In the genomic region with DNA sequence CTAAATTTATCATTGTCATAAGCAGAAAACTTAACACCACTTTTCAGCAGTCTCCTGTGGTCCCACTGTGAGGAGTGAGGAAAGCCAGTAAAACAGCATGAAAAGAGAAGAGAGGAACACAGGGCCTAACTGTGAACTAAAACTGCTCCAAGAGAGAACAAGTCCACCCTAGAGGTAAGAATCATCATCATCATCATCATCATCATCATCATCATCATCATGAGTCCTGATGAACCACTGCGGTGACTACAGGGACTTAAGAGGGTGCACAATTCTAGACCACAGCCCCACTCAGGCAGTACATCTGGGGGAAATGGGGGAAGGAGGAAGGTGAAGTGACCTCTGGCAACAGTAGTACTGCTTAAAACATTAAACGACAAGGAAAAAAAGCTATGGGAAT, we compare ENCODE assay signal across 30 cellular contexts. TPM values are rescaled to one million over a fixed set of nuclear protein-coding genes. Genes with fewer than 3 reads are reported as not detected.
A peak's percentile ranks its signal among the peaks of the same experiment; 100 is the strongest.
DNase-seq lines count a peak whose midpoint lies in the region; ATAC-seq, FAIRE-seq and TF ChIP-seq lines count a peak whose summit lies in the region.
"Had no signal": no experiment of that assay in that cellular context is flagged by ENCODE, and none has a peak within 500 bp of the region (broad histone marks: within the 10 kb centered on the region; RNA-seq: fewer than 3 reads in every experiment).

No MANE protein-coding gene starts in this region.

- H2AFZ ChIP-seq in hepatocyte, result no peak overlapping the region
- H2AFZ ChIP-seq: PC-9 had no signal

- no peaks in the 10 kb centered on the region; the same call in 1 of the 2 replicates for H3K4me1 ChIP-seq in HEK293 (ENCODE audit: control insufficient read depth, insufficient read depth, low read length)
- H3K4me1 ChIP-seq in hepatocyte (ENCODE audit: insufficient read depth), result no peaks in the 10 kb centered on the region
- H3K4me1 ChIP-seq: BE2C, SJSA1 had no signal

- H3K36me3 Mint-ChIP-seq in activated T-cell treated with anti-CD3 and anti-CD28 coated beads, Interleukin-2, amount 50 U/mL, for 24 hours (ENCODE audit: low read depth), result peaks cover 73% of the 10 kb centered on the region
- peaks cover 40% of the 10 kb centered on the region for H3K36me3 Mint-ChIP-seq in central memory CD8-positive, alpha-beta T cell (ENCODE audit: insufficient read depth)
- H3K36me3 Mint-ChIP-seq in progenitor cell of endocrine pancreas (ENCODE audit: insufficient read depth), result peaks cover 24% of the 10 kb centered on the region

- H3K27ac ChIP-seq in HEK293 (ENCODE audit: extremely low read depth, low read depth, low read length) (no peak overlapping the region), hepatocyte (no peak overlapping the region)
- H3K27ac ChIP-seq: PC-9, SJSA1 had no signal

- no peak overlapping the region for H3K4me2 ChIP-seq in hepatocyte
- H3K4me2 ChIP-seq: PC-9 had no signal

- H3K79me2 ChIP-seq in hepatocyte, result no peaks in the 10 kb centered on the region

- ATAC-seq in central memory CD8-positive, alpha-beta T cell (replicated peaks; ENCODE audit: extremely low read depth, poor library complexity, severe bottlenecking), result no peak
- no peak for ATAC-seq in GM21447 (IDR thresholded peaks at IDR 0.05; ENCODE audit: unreplicated experiment)

- FAIRE-seq in RCC 7860 (lab: Jason Lieb, UNC), result no peak

- H3K36me3 ChIP-seq in HEK293 (ENCODE audit: control insufficient read depth in 2 of 2, insufficient read depth in 1 of 2, low read length in 2 of 2) (peaks cover 31 to 72% of the 10 kb centered on the region in 2 experiments), hepatocyte (replicated peaks; ENCODE audit: insufficient read depth, low read depth) (no peaks in the 10 kb centered on the region)
- H3K36me3 ChIP-seq: BE2C had no signal

- DNase-seq in activated T-cell treated with anti-CD3 and anti-CD28 coated beads, Interleukin-2, amount 50 U/mL, for 24 hours, result no peak
- no peak for DNase-seq in activated T-cell treated with anti-CD3 and anti-CD28 coated beads for 4 hours
- no peak for DNase-seq in central memory CD8-positive, alpha-beta T cell (ENCODE audit: low spot score in 2 of 2)
- DNase-seq in progenitor cell of endocrine pancreas (ENCODE audit: low spot score, unreplicated experiment), result no peak
- no peak for DNase-seq in RCC 7860 (ENCODE audit: low spot score)
- DNase-seq in hepatocyte (ENCODE audit: low spot score), result no peak
- DNase-seq: 8988T; ACHN; BE2C; CD8-positive, alpha-beta memory T cell; DMS 273 treated with DMSO at 0.1 percent for 48 hours; DMS79 treated with DMSO at 0.1 percent for 48 hours; GOT3; IMR-90; KG1; NCI-H1105; NCI-H1436 treated with DMSO at 0.1 percent for 48 hours; NCI-H187 treated with DMSO at 0.1 percent for 48 hours; NCI-H2171 treated with DMSO at 0.1 percent for 48 hours; NCI-H345; NCI-H524; NCI-H82; PC-9; Right ventricle myocardium superior; RPMI8226 had no signal

- H3K9me2 ChIP-seq in hepatocyte (replicated peaks; ENCODE audit: insufficient read depth), result no peaks in the 10 kb centered on the region

- H3K4me3 ChIP-seq in HEK293 (ENCODE audit: low read depth, low read length), result no peak overlapping the region
- H3K4me3 ChIP-seq in hepatocyte, result no peak overlapping the region
- H3K4me3 ChIP-seq: HAP-1, PC-9, SJSA1 had no signal

- WGBS in hepatocyte (ENCODE audit: low lambda C conversion rate, missing lambda C conversion rate), result 96% methylated on average over 2 of the region's 2 CpGs

- H3K4me1 Mint-ChIP-seq in activated T-cell treated with anti-CD3 and anti-CD28 coated beads, Interleukin-2, amount 50 U/mL, for 24 hours (ENCODE audit: low read depth), result peaks cover 8% of the 10 kb centered on the region
- H3K4me1 Mint-ChIP-seq in central memory CD8-positive, alpha-beta T cell, result peaks cover 24% of the 10 kb centered on the region
- H3K4me1 Mint-ChIP-seq in progenitor cell of endocrine pancreas (ENCODE audit: low read depth), result no peaks in the 10 kb centered on the region
- H3K4me1 Mint-ChIP-seq: CD14-positive monocyte had no signal

- CTCF ChIA-PET in HEK293 (lab: Yijun Ruan, JAX), result no interaction called here

- H3K9me3 Mint-ChIP-seq in activated T-cell treated with anti-CD3 and anti-CD28 coated beads, Interleukin-2, amount 50 U/mL, for 24 hours, result no peaks in the 10 kb centered on the region
- no peaks in the 10 kb centered on the region for H3K9me3 Mint-ChIP-seq in central memory CD8-positive, alpha-beta T cell
- no peaks in the 10 kb centered on the region for H3K9me3 Mint-ChIP-seq in progenitor cell of endocrine pancreas (ENCODE audit: low read depth)
- H3K9me3 Mint-ChIP-seq: CD14-positive monocyte; CD8-positive, alpha-beta memory T cell had no signal

- H3K27me3 ChIP-seq in hepatocyte, result no peaks in the 10 kb centered on the region
- H3K27me3 ChIP-seq: BE2C, SJSA1 had no signal

- H3K27ac Mint-ChIP-seq in activated T-cell treated with anti-CD3 and anti-CD28 coated beads, Interleukin-2, amount 50 U/mL, for 24 hours, result peak overlapping the region; percentile 18
- H3K27ac Mint-ChIP-seq in central memory CD8-positive, alpha-beta T cell (ENCODE audit: low read depth), result peak overlapping the region; percentile 14
- peak overlapping the region; percentile 76 for H3K27ac Mint-ChIP-seq in progenitor cell of endocrine pancreas
- H3K27ac Mint-ChIP-seq: CD14-positive monocyte had no signal

- H3K27me3 Mint-ChIP-seq in activated T-cell treated with anti-CD3 and anti-CD28 coated beads, Interleukin-2, amount 50 U/mL, for 24 hours, result no peaks in the 10 kb centered on the region
- H3K27me3 Mint-ChIP-seq in central memory CD8-positive, alpha-beta T cell, result no peaks in the 10 kb centered on the region
- no peaks in the 10 kb centered on the region for H3K27me3 Mint-ChIP-seq in progenitor cell of endocrine pancreas
- H3K27me3 Mint-ChIP-seq: CD8-positive, alpha-beta memory T cell had no signal

- TF ChIP-seq CTCF in HEK293 (tag by site-specific recombination; IDR thresholded peaks at IDR 0.05) (no peak), progenitor cell of endocrine pancreas (IDR thresholded peaks at IDR 0.05; ENCODE audit: unreplicated experiment) (no peak), hepatocyte (IDR thresholded peaks at IDR 0.05; ENCODE audit: poor library complexity) (no peak)

- H3K9me3 ChIP-seq in HEK293 (ENCODE audit: control insufficient read depth, insufficient read depth, low read depth, low read length), result no peaks in the 10 kb centered on the region
- no peaks in the 10 kb centered on the region for H3K9me3 ChIP-seq in hepatocyte (ENCODE audit: low read depth)
- H3K9me3 ChIP-seq: BE2C, HAP-1, SJSA1 had no signal

- no peaks in the 10 kb centered on the region for H4K20me1 ChIP-seq in hepatocyte (ENCODE audit: insufficient read depth, poor library complexity, severe bottlenecking)

- POLR2A ChIA-PET in HEK293 (lab: Yijun Ruan, JAX), result no interaction called here

- H3K4me3 Mint-ChIP-seq in activated T-cell treated with anti-CD3 and anti-CD28 coated beads, Interleukin-2, amount 50 U/mL, for 24 hours, result no peak overlapping the region
- no peak overlapping the region for H3K4me3 Mint-ChIP-seq in central memory CD8-positive, alpha-beta T cell
- no peak overlapping the region for H3K4me3 Mint-ChIP-seq in progenitor cell of endocrine pancreas (ENCODE audit: low read depth)
- H3K4me3 Mint-ChIP-seq: CD14-positive monocyte had no signal

TF ChIP-seq in HEK293, 187 proteins besides CTCF, POLR2A, EP300 and RAD21:
- no peak for TF ChIP-seq ZNF155 (tag by site-specific recombination; IDR thresholded peaks at IDR 0.05)
- TF ChIP-seq, protein P1, sequence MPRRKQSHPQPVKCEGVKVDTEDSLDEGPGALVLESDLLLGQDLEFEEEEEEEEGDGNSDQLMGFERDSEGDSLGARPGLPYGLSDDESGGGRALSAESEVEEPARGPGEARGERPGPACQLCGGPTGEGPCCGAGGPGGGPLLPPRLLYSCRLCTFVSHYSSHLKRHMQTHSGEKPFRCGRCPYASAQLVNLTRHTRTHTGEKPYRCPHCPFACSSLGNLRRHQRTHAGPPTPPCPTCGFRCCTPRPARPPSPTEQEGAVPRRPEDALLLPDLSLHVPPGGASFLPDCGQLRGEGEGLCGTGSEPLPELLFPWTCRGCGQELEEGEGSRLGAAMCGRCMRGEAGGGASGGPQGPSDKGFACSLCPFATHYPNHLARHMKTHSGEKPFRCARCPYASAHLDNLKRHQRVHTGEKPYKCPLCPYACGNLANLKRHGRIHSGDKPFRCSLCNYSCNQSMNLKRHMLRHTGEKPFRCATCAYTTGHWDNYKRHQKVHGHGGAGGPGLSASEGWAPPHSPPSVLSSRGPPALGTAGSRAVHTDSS (tag by site-specific recombination; IDR thresholded peaks at IDR 0.05), result peak; percentile 95

RNA-seq across cellular contexts. Expression of a gene that starts 13.6 kb away (rescaled TPM):
- total RNA-seq in progenitor cell of endocrine pancreas (22.0 and 22.4 TPM in 2 replicates), hepatocyte (7.7 and 11.3 TPM in 2 replicates)
- 6.6 and 7.1 TPM in 2 replicates for polyA plus RNA-seq in hepatocyte

RNA-seq across cellular contexts. Expression of a gene that starts 59.2 kb away (rescaled TPM):
- 3.3 and 4.0 TPM in 2 replicates for total RNA-seq in progenitor cell of endocrine pancreas
- 7.1 and 8.5 TPM in 2 replicates for total RNA-seq in hepatocyte
- polyA plus RNA-seq in hepatocyte, result 3.7 and 5.4 TPM in 2 replicates

Comparison
In these comparisons a context has a peak if more than half of its experiments do, and no peak if none do; other contexts are left out.
1. H3K27ac Mint-ChIP-seq: peak in every context shown above with its lines; median percentile 76 in progenitor cell of endocrine pancreas; 18 in activated T-cell treated with anti-CD3 and anti-CD28 coated beads, Interleukin-2, amount 50 U/mL, for 24 hours; 14 in central memory CD8-positive, alpha-beta T cell.